Comparison of ENCODE assay signal across 8 cellular contexts in the genomic region with DNA sequence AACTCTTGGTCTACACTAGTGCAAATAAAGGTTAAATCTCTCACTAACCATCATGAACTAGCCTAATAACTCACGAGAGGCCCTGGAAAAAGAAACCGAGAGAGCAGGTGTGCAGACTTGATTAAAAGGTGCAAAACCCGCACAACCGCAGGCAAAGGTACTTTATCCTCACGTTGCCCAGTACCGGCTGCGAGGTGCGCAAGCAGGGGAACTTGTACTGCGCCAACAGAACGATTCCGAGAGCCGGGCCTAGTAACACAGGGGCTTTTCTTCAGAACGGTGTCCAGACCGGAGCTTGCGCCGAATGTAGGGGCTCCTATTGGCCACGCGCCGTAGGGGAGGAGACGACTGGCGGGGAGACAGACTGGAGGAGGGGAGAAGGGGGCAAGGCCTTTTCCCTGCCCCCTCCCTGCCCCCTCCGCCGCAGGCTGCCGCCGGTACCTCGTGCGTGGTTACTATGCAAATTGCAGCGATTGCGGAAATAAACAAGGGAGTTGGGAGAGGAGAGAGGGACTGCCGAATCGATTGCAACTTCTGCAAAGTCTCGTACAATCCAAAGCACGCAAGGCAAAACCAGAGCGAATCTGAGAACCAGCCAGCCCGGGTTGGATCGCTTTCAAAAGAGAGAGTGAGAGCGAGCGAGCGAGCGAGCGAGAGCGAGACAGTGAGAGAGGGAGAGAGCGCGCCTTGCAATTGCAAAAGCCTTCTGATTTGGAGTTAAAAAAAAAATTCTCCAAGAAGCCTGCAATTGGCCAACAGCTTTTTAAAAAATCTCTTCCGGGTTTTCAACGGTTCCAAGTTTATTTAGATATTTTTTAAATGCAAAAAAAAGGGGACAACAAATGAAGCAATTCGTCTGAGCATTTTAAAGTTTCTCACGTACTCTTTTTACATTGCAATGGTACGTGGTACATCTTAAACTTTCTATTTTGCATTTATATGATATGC. TPM values are rescaled to one million over a fixed set of nuclear protein-coding genes. Genes with fewer than 3 reads are reported as not detected.
DNase-seq lines count a peak whose midpoint lies in the region; ATAC-seq and TF ChIP-seq lines count a peak whose summit lies in the region.

No MANE protein-coding gene starts in this region.

- BruUV-seq in PC-9 (replicated peaks; lab: Mats Ljungman, UMichigan), result no TSS peak

- intact Hi-C loops in PC-9 (cut with micrococcal nuclease; ENCODE audit: unreplicated experiment), result loop anchor here (1.0 to 5.0 kb wide), 8 partner anchors 20 to 665 kb away; a partner anchor contains a TSS

- no peaks in the 10 kb centered on the region for H3K36me3 Mint-ChIP-seq in activated T-helper 17 cell treated with anti-CD3 and anti-CD28 coated beads, Interleukin-2, amount 50 U/mL, for 72 hours (ENCODE audit: low read depth)
- no peaks in the 10 kb centered on the region for H3K36me3 Mint-ChIP-seq in natural killer cell treated with Interleukin-12 subunit alpha and Interleukin-12 subunit beta and Interleukin-15 and Interleukin-18, amount 100 ng/mL, for 72 hours
- no peaks in the 10 kb centered on the region for H3K36me3 Mint-ChIP-seq in stimulated activated naive CD8-positive, alpha-beta T cell treated with anti-CD3 and anti-CD28 coated beads, Interleukin-15, Interleukin-2, amounts not matched to agents 100 ng/mL and 50 ng/mL, for 24 hours (ENCODE audit: low read depth)

- peak overlapping the region; percentile 93 for H3K4me3 Mint-ChIP-seq in activated T-helper 17 cell treated with anti-CD3 and anti-CD28 coated beads, Interleukin-2, amount 50 U/mL, for 72 hours
- H3K4me3 Mint-ChIP-seq in natural killer cell treated with Interleukin-12 subunit alpha and Interleukin-12 subunit beta and Interleukin-15 and Interleukin-18, amount 100 ng/mL, for 72 hours, result peak overlapping the region; percentile 96
- peak overlapping the region; percentile 88 for H3K4me3 Mint-ChIP-seq in stimulated activated naive CD8-positive, alpha-beta T cell treated with anti-CD3 and anti-CD28 coated beads, Interleukin-15, Interleukin-2, amounts not matched to agents 100 ng/mL and 50 ng/mL, for 24 hours

- H3K9ac ChIP-seq in KMS-11, result peak overlapping the region; percentile 71

- H3K4me3 ChIP-seq in KMS-11 (IDR thresholded peaks at IDR 0.05; ENCODE audit: insufficient read depth, low read depth, low read length) (no peak overlapping the region), PC-9 (peak overlapping the region; percentile 68)

- no peaks in the 10 kb centered on the region for H3K27me3 Mint-ChIP-seq in activated T-helper 17 cell treated with anti-CD3 and anti-CD28 coated beads, Interleukin-2, amount 50 U/mL, for 72 hours
- peaks cover 0 to 6% of the 10 kb centered on the region in 2 donors for H3K27me3 Mint-ChIP-seq in natural killer cell treated with Interleukin-12 subunit alpha and Interleukin-12 subunit beta and Interleukin-15 and Interleukin-18, amount 100 ng/mL, for 72 hours
- H3K27me3 Mint-ChIP-seq in stimulated activated naive CD8-positive, alpha-beta T cell treated with anti-CD3 and anti-CD28 coated beads, Interleukin-15, Interleukin-2, amounts not matched to agents 100 ng/mL and 50 ng/mL, for 24 hours, result peaks cover 25% of the 10 kb centered on the region

- H3K4me1 Mint-ChIP-seq in activated T-helper 17 cell treated with anti-CD3 and anti-CD28 coated beads, Interleukin-2, amount 50 U/mL, for 72 hours, result peaks cover 41% of the 10 kb centered on the region
- H3K4me1 Mint-ChIP-seq in natural killer cell treated with Interleukin-12 subunit alpha and Interleukin-12 subunit beta and Interleukin-15 and Interleukin-18, amount 100 ng/mL, for 72 hours (ENCODE audit: low read depth in 2 of 2), result peaks cover 28 to 51% of the 10 kb centered on the region in 2 donors
- peaks cover 54% of the 10 kb centered on the region for H3K4me1 Mint-ChIP-seq in stimulated activated naive CD8-positive, alpha-beta T cell treated with anti-CD3 and anti-CD28 coated beads, Interleukin-15, Interleukin-2, amounts not matched to agents 100 ng/mL and 50 ng/mL, for 24 hours (ENCODE audit: low read depth)

- no peaks in the 10 kb centered on the region for H3K9me2 ChIP-seq in PC-9 (ENCODE audit: insufficient read depth)

- POLR2A ChIA-PET in PC-9 (lab: Charles Lee; ENCODE audit: unreplicated experiment), result interaction anchor here (0.5 to 0.7 kb wide), 5 partner anchors 10 to 1183 kb away, joined by 3 to 4 read pairs (median 4); no protein-coding TSS in a partner anchor

- H3K27ac ChIP-seq in KMS-11, result peak overlapping the region; percentile 81
- H3K27ac ChIP-seq in PC-9, result peak overlapping the region; percentile 67

- peak overlapping the region; percentile 91 for H3K27ac Mint-ChIP-seq in activated T-helper 17 cell treated with anti-CD3 and anti-CD28 coated beads, Interleukin-2, amount 50 U/mL, for 72 hours
- peak overlapping the region; percentile 77 to 88 for H3K27ac Mint-ChIP-seq in natural killer cell treated with Interleukin-12 subunit alpha and Interleukin-12 subunit beta and Interleukin-15 and Interleukin-18, amount 100 ng/mL, for 72 hours
- H3K27ac Mint-ChIP-seq in stimulated activated naive CD8-positive, alpha-beta T cell treated with anti-CD3 and anti-CD28 coated beads, Interleukin-15, Interleukin-2, amounts not matched to agents 100 ng/mL and 50 ng/mL, for 24 hours, result peak overlapping the region; percentile 75

- H3K9me3 ChIP-seq in PC-9 (ENCODE audit: insufficient read depth, low read depth), result no peaks in the 10 kb centered on the region

- H3K36me3 ChIP-seq in KMS-11 (ENCODE audit: insufficient read depth) (no peaks in the 10 kb centered on the region), PC-9 (ENCODE audit: low read depth) (no peaks in the 10 kb centered on the region)

- H3K4me1 ChIP-seq in KMS-11 (ENCODE audit: low read depth, poor library complexity, severe bottlenecking), result peaks cover 28% of the 10 kb centered on the region
- H3K4me1 ChIP-seq in PC-9 (replicated peaks; ENCODE audit: insufficient read depth), result peaks cover 51% of the 10 kb centered on the region

- no peak for TF ChIP-seq CTCF in KMS-11 (conservative IDR thresholded peaks at IDR 0.05; ENCODE audit: low read depth, low read length)
- no peak for TF ChIP-seq CTCF in PC-9 (conservative IDR thresholded peaks at IDR 0.05)

- no peaks in the 10 kb centered on the region for H3K79me2 ChIP-seq in KMS-11 (ENCODE audit: insufficient read depth, low read depth)
- H3K79me2 ChIP-seq in PC-9 (ENCODE audit: low read depth), result no peaks in the 10 kb centered on the region; the same call in 1 of the 2 replicates

- peak; percentile 72 for ATAC-seq in GM21825 (IDR thresholded peaks at IDR 0.05; ENCODE audit: unreplicated experiment)
- peak; percentile 59 for ATAC-seq in activated T-helper 17 cell treated with anti-CD3 and anti-CD28 coated beads, Interleukin-2, amount 50 U/mL, for 72 hours (replicated peaks)
- peak; percentile 86 to 89 for ATAC-seq in natural killer cell treated with Interleukin-12 subunit alpha and Interleukin-12 subunit beta and Interleukin-15 and Interleukin-18, amount 100 ng/mL, for 72 hours

- peaks cover 39% of the 10 kb centered on the region for H3F3A ChIP-seq in PC-9 (ENCODE audit: insufficient read depth, low read depth)

- peak; percentile 96 for DNase-seq in DMS 273 treated with DMSO at 0.1 percent for 48 hours (lab: John Stamatoyannopoulos, UW)
- DNase-seq in PC-9, result peak; percentile 88 to 95
- peak; percentile 87 for DNase-seq in fibroblast of peridontal ligament (ENCODE audit: extremely low read depth)
- peak; percentile 82 for DNase-seq in natural killer cell treated with Interleukin-12 subunit alpha and Interleukin-12 subunit beta and Interleukin-15 and Interleukin-18, amount 100 ng/mL, for 72 hours (ENCODE audit: low spot score)

- H4K20me1 ChIP-seq in KMS-11 (ENCODE audit: insufficient read depth) (no peaks in the 10 kb centered on the region), PC-9 (ENCODE audit: insufficient read depth) (no peaks in the 10 kb centered on the region)

- CTCF ChIA-PET in PC-9 (lab: Charles Lee), result interaction anchor here (0.6 to 1.9 kb wide), 4 partner anchors 10 to 207 kb away, joined by 3 to 5 read pairs (median 4); no protein-coding TSS in a partner anchor

- H3K9me3 Mint-ChIP-seq in activated T-helper 17 cell treated with anti-CD3 and anti-CD28 coated beads, Interleukin-2, amount 50 U/mL, for 72 hours, result no peaks in the 10 kb centered on the region
- H3K9me3 Mint-ChIP-seq in natural killer cell treated with Interleukin-12 subunit alpha and Interleukin-12 subunit beta and Interleukin-15 and Interleukin-18, amount 100 ng/mL, for 72 hours, result no peaks in the 10 kb centered on the region
- no peaks in the 10 kb centered on the region for H3K9me3 Mint-ChIP-seq in stimulated activated naive CD8-positive, alpha-beta T cell treated with anti-CD3 and anti-CD28 coated beads, Interleukin-15, Interleukin-2, amounts not matched to agents 100 ng/mL and 50 ng/mL, for 24 hours

- H3K27me3 ChIP-seq in KMS-11 (ENCODE audit: insufficient read depth, low read depth), result peaks cover 23% of the 10 kb centered on the region
- no peaks in the 10 kb centered on the region for H3K27me3 ChIP-seq in PC-9 (ENCODE audit: insufficient read depth, low read depth)

- peak overlapping the region; percentile 65 for H2AFZ ChIP-seq in KMS-11 (ENCODE audit: low read depth)
- peak overlapping the region; percentile 84 for H2AFZ ChIP-seq in PC-9

- H3K4me2 ChIP-seq in KMS-11 (peak overlapping the region; percentile 76), PC-9 (peak overlapping the region; percentile 89)

RNA-seq across cellular contexts. Expression of a gene that starts 5.4 kb away (rescaled TPM):
- 26.7 and 32.8 TPM in 2 replicates for total RNA-seq in PC-9 (2021)
- 1 to 10 TPM; 3.5 to 5.1 TPM for total RNA-seq in activated T-helper 17 cell treated with anti-CD3 and anti-CD28 coated beads, Interleukin-2, amount 50 U/mL, for 72 hours
- 1 to 10 TPM in 1 of 2 donors, under 1 TPM in 1; 0.14 to 7.3 TPM for total RNA-seq in natural killer cell treated with Interleukin-12 subunit alpha and Interleukin-12 subunit beta and Interleukin-15 and Interleukin-18, amount 100 ng/mL, for 72 hours
